ENCODE assay signal across 21 cellular contexts in genomic region chr12:14605401-14605989, GRCh38. TPM values are rescaled to one million over a fixed set of nuclear protein-coding genes. Genes with fewer than 3 reads are reported as not detected.
DNase-seq lines count a peak whose midpoint lies in the region; FAIRE-seq and TF ChIP-seq lines count a peak whose summit lies in the region.
"Had no signal": no experiment of that assay in that cellular context is flagged by ENCODE, and none has a peak within 500 bp of the region (broad histone marks: within the 10 kb centered on the region; RNA-seq: fewer than 3 reads in every experiment).

No MANE protein-coding gene starts in this region.

- FAIRE-seq in GM19239 (lab: Jason Lieb, UNC) (peak; percentile 61), TTC549 (lab: Jason Lieb, UNC) (peak; percentile 26)

- no peaks in the 10 kb centered on the region for H3K4me1 Mint-ChIP-seq in HFFc6 (ENCODE audit: low read depth)

- H3K9me3 Mint-ChIP-seq in HFFc6, result peaks cover 40% of the 10 kb centered on the region

- no peaks in the 10 kb centered on the region; the same call in 1 of the 2 replicates for H3K36me3 Mint-ChIP-seq in HFFc6 (ENCODE audit: low read depth)

- H3K27ac Mint-ChIP-seq in HFFc6, result no peak overlapping the region
- H3K27ac Mint-ChIP-seq: activated CD4-positive, alpha-beta memory T cell treated with anti-CD3 and anti-CD28 coated beads for 36 hours; activated naive CD4-positive, alpha-beta T cell treated with anti-CD3 and anti-CD28 coated beads for 36 hours had no signal

- no peak for TF ChIP-seq CTCF in HFFc6 (IDR thresholded peaks at IDR 0.05)

- H3K27me3 Mint-ChIP-seq in HFFc6 (ENCODE audit: insufficient read depth), result no peaks in the 10 kb centered on the region

- peak in 2 of 3 experiments; percentile 7 to 34 for DNase-seq in NCI-H1417 (lab: John Stamatoyannopoulos, UW)
- DNase-seq in NCI-H1417 treated with DMSO at 0.1 percent for 48 hours (lab: John Stamatoyannopoulos, UW), result no peak
- no peak for DNase-seq in GM19239 (ENCODE audit: insufficient read length, low spot score)
- DNase-seq in NCI-H1105 treated with DMSO at 0.1 percent for 48 hours (lab: John Stamatoyannopoulos, UW), result peak; percentile 57
- DNase-seq in HFFc6, result no peak
- DNase-seq in kidney glomerular epithelial cell (lab: John Stamatoyannopoulos, UW), result no peak
- DNase-seq in DMS 273 treated with DMSO at 0.1 percent for 48 hours (lab: John Stamatoyannopoulos, UW), result no peak
- DNase-seq: activated CD4-positive, alpha-beta memory T cell treated with anti-CD3 and anti-CD28 coated beads for 36 hours; activated naive CD4-positive, alpha-beta T cell treated with anti-CD3 and anti-CD28 coated beads for 36 hours; C1 segment of cervical spinal cord; DND-41; effector memory CD4-positive, alpha-beta T cell; esophagus squamous epithelium; KG1; NCI-H187 treated with DMSO at 0.1 percent for 48 hours; NCI-H82; retina; stimulated activated CD4-positive, alpha-beta T cell treated with anti-CD3 and anti-CD28 coated beads, Interleukin-12 subunit alpha, Interleukin-12 subunit beta, amount 100 ng/mL, for 4 hours had no signal

- no peak overlapping the region for H3K4me3 Mint-ChIP-seq in HFFc6
- H3K4me3 Mint-ChIP-seq: activated CD4-positive, alpha-beta memory T cell treated with anti-CD3 and anti-CD28 coated beads for 36 hours; activated naive CD4-positive, alpha-beta T cell treated with anti-CD3 and anti-CD28 coated beads for 36 hours had no signal

RNA-seq across cellular contexts. Expression of gene PLBD1, which starts 37.8 kb away (rescaled TPM):
- total RNA-seq in HFFc6 (2021; fragmentation: NEBNext Ultra II Directional; extraction: Animal tissue kit (Norgen Biotek cat#: 25700)), result not detected
- total RNA-seq: A673; activated CD4-positive, alpha-beta memory T cell treated with anti-CD3 and anti-CD28 coated beads for 36 hours; activated naive CD4-positive, alpha-beta T cell treated with anti-CD3 and anti-CD28 coated beads for 36 hours; H4 had no signal

Comparison
In these comparisons a context has a peak if more than half of its experiments do, and no peak if none do; other contexts are left out.
1. DNase-seq: peak in NCI-H1417 (2 of 3) and NCI-H1105 treated with DMSO at 0.1 percent for 48 hours (single experiment); none in NCI-H1417 treated with DMSO at 0.1 percent for 48 hours (single experiment), GM19239 (single experiment), HFFc6 (single experiment), kidney glomerular epithelial cell (single experiment) and DMS 273 treated with DMSO at 0.1 percent for 48 hours (single experiment).